ENCODE assay signal across 2 cellular contexts in genomic region chr12:89513544-89513943, GRCh38.
TF ChIP-seq lines count a peak whose summit lies in the region.

No MANE protein-coding gene starts in this region.

TF ChIP-seq in A549, 52 proteins besides CTCF, POLR2A, EP300 and RAD21:
- TF ChIP-seq JUN (IDR thresholded peaks at IDR 0.05): no peak
- TF ChIP-seq CBX8 (IDR thresholded peaks at IDR 0.05): no peak
- TF ChIP-seq, protein P1, sequence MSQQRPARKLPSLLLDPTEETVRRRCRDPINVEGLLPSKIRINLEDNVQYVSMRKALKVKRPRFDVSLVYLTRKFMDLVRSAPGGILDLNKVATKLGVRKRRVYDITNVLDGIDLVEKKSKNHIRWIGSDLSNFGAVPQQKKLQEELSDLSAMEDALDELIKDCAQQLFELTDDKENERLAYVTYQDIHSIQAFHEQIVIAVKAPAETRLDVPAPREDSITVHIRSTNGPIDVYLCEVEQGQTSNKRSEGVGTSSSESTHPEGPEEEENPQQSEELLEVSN (IDR thresholded peaks at IDR 0.05; ENCODE audit: borderline replicate concordance, low read depth): no peak
- TF ChIP-seq POLR2AphosphoS2 (conservative IDR thresholded peaks at IDR 0.05; ENCODE audit: low read length): no peak
- no peak for TF ChIP-seq MAX (IDR thresholded peaks at IDR 0.05)
- TF ChIP-seq EHMT2 (IDR thresholded peaks at IDR 0.05; ENCODE audit: low read depth): no peak
- no peak for TF ChIP-seq FOSB (CRISPR knock-in tag; IDR thresholded peaks at IDR 0.05)
- no peak for TF ChIP-seq MYC (IDR thresholded peaks at IDR 0.05; ENCODE audit: borderline replicate concordance, low read length)
- no peak for TF ChIP-seq HEYL (CRISPR knock-in tag; IDR thresholded peaks at IDR 0.05)
- TF ChIP-seq RARB (CRISPR knock-in tag; IDR thresholded peaks at IDR 0.05): no peak
- TF ChIP-seq ZC3H11A (IDR thresholded peaks at IDR 0.05): no peak
- no peak for TF ChIP-seq ZFP36 (IDR thresholded peaks at IDR 0.05; ENCODE audit: borderline replicate concordance, partially characterized antibody)
- TF ChIP-seq BCL3 (IDR thresholded peaks at IDR 0.05): no peak
- TF ChIP-seq NR3C1 (IDR thresholded peaks at IDR 0.05): no peak
- no peak for TF ChIP-seq CHD2 (IDR thresholded peaks at IDR 0.05; ENCODE audit: low read length, partially characterized antibody)
- TF ChIP-seq HOXA7 (CRISPR knock-in tag; IDR thresholded peaks at IDR 0.05): no peak
- no peak for TF ChIP-seq NPAS2 (CRISPR knock-in tag; IDR thresholded peaks at IDR 0.05; ENCODE audit: borderline replicate concordance)
- TF ChIP-seq REST (IDR thresholded peaks at IDR 0.05): no peak
TF ChIP-seq in A549: peak in this region for 0.

TF ChIP-seq in GM23338, 12 proteins besides CTCF, POLR2A, EP300 and RAD21:
- TF ChIP-seq ZNF114 (CRISPR knock-in tag; IDR thresholded peaks at IDR 0.05): no peak
- no peak for TF ChIP-seq CREB1 (CRISPR knock-in tag; IDR thresholded peaks at IDR 0.05; ENCODE audit: low read depth)
- TF ChIP-seq REST (IDR thresholded peaks at IDR 0.05; ENCODE audit: unreplicated experiment): no peak
- no peak for TF ChIP-seq POLR2AphosphoS5 (IDR thresholded peaks at IDR 0.05; ENCODE audit: low read depth)
- no peak for TF ChIP-seq EZH2phosphoT487 (IDR thresholded peaks at IDR 0.05; ENCODE audit: unreplicated experiment)
- no peak for TF ChIP-seq JUNB (IDR thresholded peaks at IDR 0.05; ENCODE audit: unreplicated experiment)
- TF ChIP-seq NANOG (IDR thresholded peaks at IDR 0.05; ENCODE audit: borderline replicate concordance): no peak
- TF ChIP-seq STAT1 (IDR thresholded peaks at IDR 0.05; ENCODE audit: unreplicated experiment): no peak
- TF ChIP-seq, protein P2, sequence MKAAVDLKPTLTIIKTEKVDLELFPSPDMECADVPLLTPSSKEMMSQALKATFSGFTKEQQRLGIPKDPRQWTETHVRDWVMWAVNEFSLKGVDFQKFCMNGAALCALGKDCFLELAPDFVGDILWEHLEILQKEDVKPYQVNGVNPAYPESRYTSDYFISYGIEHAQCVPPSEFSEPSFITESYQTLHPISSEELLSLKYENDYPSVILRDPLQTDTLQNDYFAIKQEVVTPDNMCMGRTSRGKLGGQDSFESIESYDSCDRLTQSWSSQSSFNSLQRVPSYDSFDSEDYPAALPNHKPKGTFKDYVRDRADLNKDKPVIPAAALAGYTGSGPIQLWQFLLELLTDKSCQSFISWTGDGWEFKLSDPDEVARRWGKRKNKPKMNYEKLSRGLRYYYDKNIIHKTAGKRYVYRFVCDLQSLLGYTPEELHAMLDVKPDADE (IDR thresholded peaks at IDR 0.05): no peak
- no peak for TF ChIP-seq ZNF331 (CRISPR knock-in tag; IDR thresholded peaks at IDR 0.05; ENCODE audit: low read depth)
- TF ChIP-seq, protein P3, sequence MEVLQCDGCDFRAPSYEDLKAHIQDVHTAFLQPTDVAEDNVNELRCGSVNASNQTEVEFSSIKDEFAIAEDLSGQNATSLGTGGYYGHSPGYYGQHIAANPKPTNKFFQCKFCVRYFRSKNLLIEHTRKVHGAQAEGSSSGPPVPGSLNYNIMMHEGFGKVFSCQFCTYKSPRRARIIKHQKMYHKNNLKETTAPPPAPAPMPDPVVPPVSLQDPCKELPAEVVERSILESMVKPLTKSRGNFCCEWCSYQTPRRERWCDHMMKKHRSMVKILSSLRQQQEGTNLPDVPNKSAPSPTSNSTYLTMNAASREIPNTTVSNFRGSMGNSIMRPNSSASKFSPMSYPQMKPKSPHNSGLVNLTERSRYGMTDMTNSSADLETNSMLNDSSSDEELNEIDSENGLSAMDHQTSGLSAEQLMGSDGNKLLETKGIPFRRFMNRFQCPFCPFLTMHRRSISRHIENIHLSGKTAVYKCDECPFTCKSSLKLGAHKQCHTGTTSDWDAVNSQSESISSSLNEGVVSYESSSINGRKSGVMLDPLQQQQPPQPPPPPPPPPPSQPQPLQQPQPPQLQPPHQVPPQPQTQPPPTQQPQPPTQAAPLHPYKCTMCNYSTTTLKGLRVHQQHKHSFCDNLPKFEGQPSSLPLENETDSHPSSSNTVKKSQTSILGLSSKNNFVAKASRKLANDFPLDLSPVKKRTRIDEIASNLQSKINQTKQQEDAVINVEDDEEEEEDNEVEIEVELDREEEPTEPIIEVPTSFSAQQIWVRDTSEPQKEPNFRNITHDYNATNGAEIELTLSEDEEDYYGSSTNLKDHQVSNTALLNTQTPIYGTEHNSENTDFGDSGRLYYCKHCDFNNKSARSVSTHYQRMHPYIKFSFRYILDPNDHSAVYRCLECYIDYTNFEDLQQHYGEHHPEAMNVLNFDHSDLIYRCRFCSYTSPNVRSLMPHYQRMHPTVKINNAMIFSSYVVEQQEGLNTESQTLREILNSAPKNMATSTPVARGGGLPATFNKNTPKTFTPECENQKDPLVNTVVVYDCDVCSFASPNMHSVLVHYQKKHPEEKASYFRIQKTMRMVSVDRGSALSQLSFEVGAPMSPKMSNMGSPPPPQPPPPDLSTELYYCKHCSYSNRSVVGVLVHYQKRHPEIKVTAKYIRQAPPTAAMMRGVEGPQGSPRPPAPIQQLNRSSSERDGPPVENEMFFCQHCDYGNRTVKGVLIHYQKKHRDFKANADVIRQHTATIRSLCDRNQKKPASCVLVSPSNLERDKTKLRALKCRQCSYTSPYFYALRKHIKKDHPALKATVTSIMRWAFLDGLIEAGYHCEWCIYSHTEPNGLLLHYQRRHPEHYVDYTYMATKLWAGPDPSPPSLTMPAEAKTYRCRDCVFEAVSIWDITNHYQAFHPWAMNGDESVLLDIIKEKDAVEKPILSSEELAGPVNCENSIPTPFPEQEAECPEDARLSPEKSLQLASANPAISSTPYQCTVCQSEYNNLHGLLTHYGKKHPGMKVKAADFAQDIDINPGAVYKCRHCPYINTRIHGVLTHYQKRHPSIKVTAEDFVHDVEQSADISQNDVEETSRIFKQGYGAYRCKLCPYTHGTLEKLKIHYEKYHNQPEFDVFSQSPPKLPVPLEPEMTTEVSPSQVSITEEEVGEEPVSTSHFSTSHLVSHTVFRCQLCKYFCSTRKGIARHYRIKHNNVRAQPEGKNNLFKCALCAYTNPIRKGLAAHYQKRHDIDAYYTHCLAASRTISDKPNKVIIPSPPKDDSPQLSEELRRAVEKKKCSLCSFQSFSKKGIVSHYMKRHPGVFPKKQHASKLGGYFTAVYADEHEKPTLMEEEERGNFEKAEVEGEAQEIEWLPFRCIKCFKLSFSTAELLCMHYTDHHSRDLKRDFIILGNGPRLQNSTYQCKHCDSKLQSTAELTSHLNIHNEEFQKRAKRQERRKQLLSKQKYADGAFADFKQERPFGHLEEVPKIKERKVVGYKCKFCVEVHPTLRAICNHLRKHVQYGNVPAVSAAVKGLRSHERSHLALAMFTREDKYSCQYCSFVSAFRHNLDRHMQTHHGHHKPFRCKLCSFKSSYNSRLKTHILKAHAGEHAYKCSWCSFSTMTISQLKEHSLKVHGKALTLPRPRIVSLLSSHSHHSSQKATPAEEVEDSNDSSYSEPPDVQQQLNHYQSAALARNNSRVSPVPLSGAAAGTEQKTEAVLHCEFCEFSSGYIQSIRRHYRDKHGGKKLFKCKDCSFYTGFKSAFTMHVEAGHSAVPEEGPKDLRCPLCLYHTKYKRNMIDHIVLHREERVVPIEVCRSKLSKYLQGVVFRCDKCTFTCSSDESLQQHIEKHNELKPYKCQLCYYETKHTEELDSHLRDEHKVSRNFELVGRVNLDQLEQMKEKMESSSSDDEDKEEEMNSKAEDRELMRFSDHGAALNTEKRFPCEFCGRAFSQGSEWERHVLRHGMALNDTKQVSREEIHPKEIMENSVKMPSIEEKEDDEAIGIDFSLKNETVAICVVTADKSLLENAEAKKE (CRISPR knock-in tag; IDR thresholded peaks at IDR 0.05): no peak
- no peak for TF ChIP-seq EZH2 (IDR thresholded peaks at IDR 0.05; ENCODE audit: low read depth, unreplicated experiment)
TF ChIP-seq in GM23338: peak in this region for 0.
